ENCODE assay signal across 1 cellular context in genomic region chr12:6945613-6946012, GRCh38.
A peak's percentile ranks its signal among the peaks of the same experiment; 100 is the strongest.
TF ChIP-seq lines count a peak whose summit lies in the region.

No MANE protein-coding gene starts in this region.

TF ChIP-seq in HepG2, 621 proteins besides CTCF, POLR2A, EP300 and RAD21:
- TF ChIP-seq ZNF792 (CRISPR knock-in tag; IDR thresholded peaks at IDR 0.05) (no peak), ZBTB33 (CRISPR knock-in tag; IDR thresholded peaks at IDR 0.05) (peak; percentile 18; the same call in 1 of the 2 replicates), ZNF333 (CRISPR knock-in tag; IDR thresholded peaks at IDR 0.05; ENCODE audit: borderline replicate concordance) (peak; percentile 82; the same call in 1 of the 2 replicates), ZNF274 (CRISPR knock-in tag; IDR thresholded peaks at IDR 0.05) (peak; percentile 35; the same call in 1 of the 2 replicates), ZNF550 (CRISPR knock-in tag; IDR thresholded peaks at IDR 0.05; ENCODE audit: borderline replicate concordance) (0 out of 2 replicates have a peak, but pooled peaks have one; percentile 41), TCF12 (IDR thresholded peaks at IDR 0.05) (no peak), TCF12 (CRISPR knock-in tag; IDR thresholded peaks at IDR 0.05) (peak; percentile 56), HNRNPL (IDR thresholded peaks at IDR 0.05; ENCODE audit: low read depth, low read length) (0 out of 2 replicates have a peak, but pooled peaks have one; percentile 6), ZNF776 (CRISPR knock-in tag; IDR thresholded peaks at IDR 0.05) (0 out of 2 replicates have a peak, but pooled peaks have one; percentile 24), GPN1 (CRISPR knock-in tag; IDR thresholded peaks at IDR 0.05; ENCODE audit: borderline replicate concordance) (no peak), SKI (IDR thresholded peaks at IDR 0.05; ENCODE audit: partially characterized antibody) (no peak), NCOA1 (CRISPR knock-in tag; IDR thresholded peaks at IDR 0.05) (0 out of 2 replicates have a peak, but pooled peaks have one; percentile 4), ZFP41 (CRISPR knock-in tag; IDR thresholded peaks at IDR 0.05; ENCODE audit: borderline replicate concordance) (peak; percentile 26; the same call in 1 of the 2 replicates), XBP1 (CRISPR knock-in tag; IDR thresholded peaks at IDR 0.05) (no peak), ZNF256 (CRISPR knock-in tag; conservative IDR thresholded peaks at IDR 0.05) (no peak), ZBTB38 (CRISPR knock-in tag; IDR thresholded peaks at IDR 0.05) (0 out of 2 replicates have a peak, but pooled peaks have one; percentile 62)
- TF ChIP-seq, protein P1, sequence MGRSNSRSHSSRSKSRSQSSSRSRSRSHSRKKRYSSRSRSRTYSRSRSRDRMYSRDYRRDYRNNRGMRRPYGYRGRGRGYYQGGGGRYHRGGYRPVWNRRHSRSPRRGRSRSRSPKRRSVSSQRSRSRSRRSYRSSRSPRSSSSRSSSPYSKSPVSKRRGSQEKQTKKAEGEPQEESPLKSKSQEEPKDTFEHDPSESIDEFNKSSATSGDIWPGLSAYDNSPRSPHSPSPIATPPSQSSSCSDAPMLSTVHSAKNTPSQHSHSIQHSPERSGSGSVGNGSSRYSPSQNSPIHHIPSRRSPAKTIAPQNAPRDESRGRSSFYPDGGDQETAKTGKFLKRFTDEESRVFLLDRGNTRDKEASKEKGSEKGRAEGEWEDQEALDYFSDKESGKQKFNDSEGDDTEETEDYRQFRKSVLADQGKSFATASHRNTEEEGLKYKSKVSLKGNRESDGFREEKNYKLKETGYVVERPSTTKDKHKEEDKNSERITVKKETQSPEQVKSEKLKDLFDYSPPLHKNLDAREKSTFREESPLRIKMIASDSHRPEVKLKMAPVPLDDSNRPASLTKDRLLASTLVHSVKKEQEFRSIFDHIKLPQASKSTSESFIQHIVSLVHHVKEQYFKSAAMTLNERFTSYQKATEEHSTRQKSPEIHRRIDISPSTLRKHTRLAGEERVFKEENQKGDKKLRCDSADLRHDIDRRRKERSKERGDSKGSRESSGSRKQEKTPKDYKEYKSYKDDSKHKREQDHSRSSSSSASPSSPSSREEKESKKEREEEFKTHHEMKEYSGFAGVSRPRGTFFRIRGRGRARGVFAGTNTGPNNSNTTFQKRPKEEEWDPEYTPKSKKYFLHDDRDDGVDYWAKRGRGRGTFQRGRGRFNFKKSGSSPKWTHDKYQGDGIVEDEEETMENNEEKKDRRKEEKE (IDR thresholded peaks at IDR 0.05): no peak
- TF ChIP-seq, protein P2, sequence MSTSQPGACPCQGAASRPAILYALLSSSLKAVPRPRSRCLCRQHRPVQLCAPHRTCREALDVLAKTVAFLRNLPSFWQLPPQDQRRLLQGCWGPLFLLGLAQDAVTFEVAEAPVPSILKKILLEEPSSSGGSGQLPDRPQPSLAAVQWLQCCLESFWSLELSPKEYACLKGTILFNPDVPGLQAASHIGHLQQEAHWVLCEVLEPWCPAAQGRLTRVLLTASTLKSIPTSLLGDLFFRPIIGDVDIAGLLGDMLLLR (CRISPR knock-in tag; IDR thresholded peaks at IDR 0.05): peak; percentile 76
- TF ChIP-seq, protein P3, sequence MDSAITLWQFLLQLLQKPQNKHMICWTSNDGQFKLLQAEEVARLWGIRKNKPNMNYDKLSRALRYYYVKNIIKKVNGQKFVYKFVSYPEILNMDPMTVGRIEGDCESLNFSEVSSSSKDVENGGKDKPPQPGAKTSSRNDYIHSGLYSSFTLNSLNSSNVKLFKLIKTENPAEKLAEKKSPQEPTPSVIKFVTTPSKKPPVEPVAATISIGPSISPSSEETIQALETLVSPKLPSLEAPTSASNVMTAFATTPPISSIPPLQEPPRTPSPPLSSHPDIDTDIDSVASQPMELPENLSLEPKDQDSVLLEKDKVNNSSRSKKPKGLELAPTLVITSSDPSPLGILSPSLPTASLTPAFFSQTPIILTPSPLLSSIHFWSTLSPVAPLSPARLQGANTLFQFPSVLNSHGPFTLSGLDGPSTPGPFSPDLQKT (CRISPR knock-in tag; IDR thresholded peaks at IDR 0.05; ENCODE audit: borderline replicate concordance): no peak
- TF ChIP-seq, protein P4, sequence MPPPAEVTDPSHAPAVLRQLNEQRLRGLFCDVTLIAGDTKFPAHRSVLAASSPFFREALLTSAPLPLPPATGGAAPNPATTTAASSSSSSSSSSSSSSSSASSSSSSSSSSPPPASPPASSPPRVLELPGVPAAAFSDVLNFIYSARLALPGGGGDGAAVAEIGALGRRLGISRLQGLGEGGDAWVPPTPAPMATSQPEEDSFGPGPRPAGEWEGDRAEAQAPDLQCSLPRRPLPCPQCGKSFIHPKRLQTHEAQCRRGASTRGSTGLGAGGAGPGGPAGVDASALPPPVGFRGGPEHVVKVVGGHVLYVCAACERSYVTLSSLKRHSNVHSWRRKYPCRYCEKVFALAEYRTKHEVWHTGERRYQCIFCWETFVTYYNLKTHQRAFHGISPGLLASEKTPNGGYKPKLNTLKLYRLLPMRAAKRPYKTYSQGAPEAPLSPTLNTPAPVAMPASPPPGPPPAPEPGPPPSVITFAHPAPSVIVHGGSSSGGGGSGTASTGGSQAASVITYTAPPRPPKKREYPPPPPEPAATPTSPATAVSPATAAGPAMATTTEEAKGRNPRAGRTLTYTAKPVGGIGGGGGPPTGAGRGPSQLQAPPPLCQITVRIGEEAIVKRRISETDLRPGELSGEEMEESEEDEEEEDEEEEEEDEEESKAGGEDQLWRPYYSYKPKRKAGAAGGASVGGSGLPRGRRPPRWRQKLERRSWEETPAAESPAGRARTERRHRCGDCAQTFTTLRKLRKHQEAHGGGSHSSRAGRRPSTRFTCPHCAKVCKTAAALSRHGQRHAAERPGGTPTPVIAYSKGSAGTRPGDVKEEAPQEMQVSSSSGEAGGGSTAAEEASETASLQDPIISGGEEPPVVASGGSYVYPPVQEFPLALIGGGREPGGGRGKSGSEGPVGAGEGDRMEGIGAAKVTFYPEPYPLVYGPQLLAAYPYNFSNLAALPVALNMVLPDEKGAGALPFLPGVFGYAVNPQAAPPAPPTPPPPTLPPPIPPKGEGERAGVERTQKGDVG (CRISPR knock-in tag; IDR thresholded peaks at IDR 0.05; ENCODE audit: borderline replicate concordance): 0 out of 2 replicates have a peak, but pooled peaks have one; percentile 25
